ENCODE assay signal across 8 cellular contexts in the genomic region with DNA sequence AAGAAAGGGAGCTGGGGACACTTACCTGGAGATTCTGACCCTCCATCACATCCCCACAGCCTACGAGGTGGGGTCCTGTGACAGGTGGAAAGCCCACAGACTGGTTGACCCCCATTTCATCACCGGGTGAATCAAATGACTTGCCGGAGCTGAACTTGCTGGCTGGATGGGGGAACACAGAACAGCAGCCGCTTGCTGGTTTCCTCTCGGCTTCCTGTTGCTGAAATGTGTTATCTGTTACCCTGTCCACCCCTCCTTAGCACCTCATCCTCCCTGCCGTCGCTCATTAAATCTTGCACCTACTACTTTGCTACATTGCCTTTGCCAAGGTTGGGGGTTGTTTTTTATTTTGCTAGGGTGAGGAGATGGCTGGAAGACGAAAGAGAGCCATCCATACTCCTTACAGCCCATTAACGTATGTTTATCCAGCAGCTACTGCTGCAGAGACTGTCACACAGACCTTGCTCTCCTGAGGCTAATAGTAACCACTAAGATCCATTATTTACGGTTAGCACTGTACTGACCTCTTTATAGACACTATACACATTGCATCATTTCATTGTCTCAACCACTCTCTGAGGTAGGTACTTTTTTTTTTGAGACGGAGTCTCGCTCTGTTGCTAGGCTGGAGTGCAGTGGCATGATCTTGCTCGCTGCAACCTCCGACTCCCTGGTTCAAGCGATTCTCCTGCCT. TPM values are rescaled to one million over a fixed set of nuclear protein-coding genes. Genes with fewer than 3 reads are reported as not detected.
A peak's percentile ranks its signal among the peaks of the same experiment; 100 is the strongest.
DNase-seq lines count a peak whose midpoint lies in the region; ATAC-seq and TF ChIP-seq lines count a peak whose summit lies in the region.

No MANE protein-coding gene starts in this region.

- H2BK12ac ChIP-seq in neuronal stem cell (ENCODE audit: low read length): no peak overlapping the region

- H3K4ac ChIP-seq in neuronal stem cell (ENCODE audit: low read length): no peak overlapping the region

- H3K36me3 ChIP-seq in heart left ventricle (peaks cover 0 to 35% (median 15%) of the 10 kb centered on the region in 9 donors), right atrium auricular region (no peaks in the 10 kb centered on the region), neuronal stem cell (replicated peaks in 1 of 2; ENCODE audit: control insufficient read depth in 2 of 2, insufficient read depth in 2 of 2, low read length in 2 of 2) (peaks cover 4 to 37% of the 10 kb centered on the region in 2 donors)

- H3K27ac ChIP-seq in heart left ventricle (peak overlapping the region in 2 of 12 donors; percentile 54 to 67), right atrium auricular region (no peak overlapping the region), foreskin keratinocyte (no peak overlapping the region), neuronal stem cell (replicated peaks; ENCODE audit: low read length) (no peak overlapping the region)

- no peak for TF ChIP-seq POLR2A in heart left ventricle (IDR thresholded peaks at IDR 0.05)

- no peak overlapping the region for H3K9ac ChIP-seq in neuronal stem cell (ENCODE audit: low read depth, low read length, poor library complexity)

- peak overlapping the region in 3 of 6 donors; percentile 10 to 43 (median 18) for H3K27ac Mint-ChIP-seq in naive B cell

- no peaks in the 10 kb centered on the region for H3K27me3 Mint-ChIP-seq in naive B cell

- no peaks in the 10 kb centered on the region for H3K79me1 ChIP-seq in neuronal stem cell (ENCODE audit: low read depth, low read length)

- peak overlapping the region in 6 of 8 donors; percentile 6 to 70 (median 22) for H3K4me3 Mint-ChIP-seq in naive B cell

- 39 to 51% (median 48%) methylated on average over 15 of the region's 15 CpGs for WGBS in heart left ventricle, 4 donors
- WGBS in neuronal stem cell (ENCODE audit: extremely low coverage in 2 of 2, insufficient read length in 2 of 2, insufficient replicate concordance in 1 of 2), 2 donors: no CpG with 5 or more reads among the region's 15 CpGs

- H2BK15ac ChIP-seq in neuronal stem cell (ENCODE audit: low read length): no peak overlapping the region

- intact Hi-C loops in heart left ventricle (cut with DNase I): loop anchor here in 4 of 10 donors (10.0 kb wide), 3 partner anchors 156 to 746 kb away; partner anchors contain the start of gene RSRP1 (in 1 of the 4)

- TF ChIP-seq CTCF in heart left ventricle (IDR thresholded peaks at IDR 0.05): no peak
- no peak for TF ChIP-seq CTCF in right atrium auricular region (IDR thresholded peaks at IDR 0.05)
- no peak for TF ChIP-seq CTCF in foreskin keratinocyte (conservative IDR thresholded peaks at IDR 0.05)

- H3K27me3 ChIP-seq in heart left ventricle (no peaks in the 10 kb centered on the region), right atrium auricular region (no peaks in the 10 kb centered on the region), foreskin keratinocyte (no peaks in the 10 kb centered on the region), neuronal stem cell (ENCODE audit: control insufficient read depth in 3 of 3, insufficient read depth in 3 of 3, low read depth in 1 of 3, low read length in 3 of 3) (no peaks in the 10 kb centered on the region)

- H2AFZ ChIP-seq in neuronal stem cell (ENCODE audit: low read length): no peak overlapping the region

- H3K4me3 ChIP-seq in heart left ventricle (peak overlapping the region in 4 of 12 donors; percentile 4 to 51 (median 22)), right atrium auricular region (no peak overlapping the region), neuronal stem cell (ENCODE audit: low read length in 2 of 2) (no peak overlapping the region)

- H2BK120ac ChIP-seq in neuronal stem cell (ENCODE audit: low read depth, low read length): no peak overlapping the region

- H3K4me1 ChIP-seq in heart left ventricle (peaks cover 0 to 47% (median 24%) of the 10 kb centered on the region in 12 donors), right atrium auricular region (peaks cover 0 to 10% of the 10 kb centered on the region in 2 donors), foreskin keratinocyte (no peaks in the 10 kb centered on the region), neuronal stem cell (ENCODE audit: control insufficient read depth in 2 of 2, insufficient read depth in 1 of 2, low read depth in 1 of 2, low read length in 2 of 2) (peaks cover 4 to 30% of the 10 kb centered on the region in 2 donors)

- DNase-seq in heart left ventricle (no peak), right atrium auricular region (ENCODE audit: low spot score) (no peak), naive B cell (no peak), foreskin keratinocyte (no peak), neuronal stem cell (ENCODE audit: low spot score) (no peak)
- DNase-seq in activated effector memory CD4-positive, alpha-beta T cell treated with Interleukin-2 at 50 U/mL for 16 hours: peak; percentile 35

- no peak overlapping the region for H3K23ac ChIP-seq in neuronal stem cell (ENCODE audit: low read depth, low read length, poor library complexity)

- peaks cover 18 to 23% (median 22%) of the 10 kb centered on the region in 3 donors for H3K4me1 Mint-ChIP-seq in naive B cell

- no peak overlapping the region for H4K8ac ChIP-seq in neuronal stem cell (ENCODE audit: low read depth, low read length)

- no peaks in the 10 kb centered on the region for H3K9me3 ChIP-seq in heart left ventricle
- H3K9me3 ChIP-seq in right atrium auricular region: no peaks in the 10 kb centered on the region
- H3K9me3 ChIP-seq in neuronal stem cell (replicated peaks in 1 of 2; ENCODE audit: control insufficient read depth in 2 of 2, insufficient read depth in 1 of 2, low read depth in 1 of 2, low read length in 2 of 2): peaks cover 0 to under 1% of the 10 kb centered on the region in 2 donors

- no peak overlapping the region for H2BK5ac ChIP-seq in neuronal stem cell (ENCODE audit: low read length)

- peaks cover 0 to 6% of the 10 kb centered on the region in 2 donors for H3K36me3 Mint-ChIP-seq in naive B cell

- no peak overlapping the region for H3K18ac ChIP-seq in neuronal stem cell (ENCODE audit: low read length)

- ATAC-seq in heart left ventricle (peak; percentile 21 to 39 (median 31)), naive B cell (ENCODE audit: low read depth in 2 of 2) (peak; percentile 38 to 41), foreskin keratinocyte (no peak), GM18502 (IDR thresholded peaks at IDR 0.05; ENCODE audit: poor library complexity, unreplicated experiment) (no peak), GM18861 (IDR thresholded peaks at IDR 0.05; ENCODE audit: unreplicated experiment) (no peak)

- no peak overlapping the region for H3K14ac ChIP-seq in neuronal stem cell (ENCODE audit: low read length)

- H3K9me3 Mint-ChIP-seq in naive B cell: no peaks in the 10 kb centered on the region

- no peak overlapping the region for H2AK5ac ChIP-seq in neuronal stem cell (ENCODE audit: low read depth, low read length)

- no peak overlapping the region for H4K91ac ChIP-seq in neuronal stem cell (ENCODE audit: low read depth, low read length, poor library complexity)

- H3K4me2 ChIP-seq in neuronal stem cell (ENCODE audit: insufficient read depth, low read length, poor library complexity, severe bottlenecking): no peak overlapping the region

RNA-seq across cellular contexts. Expression of gene PAFAH2, which starts 7.0 kb away (rescaled TPM):
- total RNA-seq in heart left ventricle (10 to 100 TPM in 4 of 9 donors, 1 to 10 TPM in 5; 5.8 to 18.6 (median 9.7) TPM), right atrium auricular region (1 to 10 TPM; 4.3 to 5.5 TPM), foreskin keratinocyte (9.1 and 9.6 TPM in 2 replicates)
- polyA plus RNA-seq in heart left ventricle (1 to 10 TPM; 5.9 to 7.6 TPM), naive B cell (ENCODE audit: low read depth in 6 of 6) (1 to 10 TPM; 4.0 to 9.2 (median 7.7) TPM), foreskin keratinocyte (5.3 and 5.4 TPM in 2 replicates)
- polyA plus RNA-seq in neuronal stem cell (2013, experiment 1 of 2): 6.6 TPM
- polyA plus RNA-seq in neuronal stem cell (2013, experiment 2 of 2): 7.3 TPM

RNA-seq across cellular contexts. Expression of gene EXTL1, which starts 30.7 kb away (rescaled TPM):
- total RNA-seq in heart left ventricle (10 to 100 TPM in 2 of 9 donors, 1 to 10 TPM in 7; 1.8 to 17.5 (median 4.1) TPM), right atrium auricular region (1 to 10 TPM in 1 of 2 donors, under 1 TPM in 1; 0.79 to 1.4 TPM), foreskin keratinocyte (0.04 and 0.07 TPM in 2 replicates)
- polyA plus RNA-seq in heart left ventricle (1 to 10 TPM; 1.2 to 5.7 TPM), naive B cell (ENCODE audit: low read depth in 6 of 6) (not detected), foreskin keratinocyte (0.02 and 0.04 TPM in 2 replicates)
- polyA plus RNA-seq in neuronal stem cell (2013, experiment 1 of 2): 0.91 TPM
- polyA plus RNA-seq in neuronal stem cell (2013, experiment 2 of 2): 1.1 TPM

RNA-seq across cellular contexts. Expression of gene SLC30A2, which starts 55.1 kb away (rescaled TPM):
- total RNA-seq in heart left ventricle: 10 to 100 TPM in 4 of 9 donors, 1 to 10 TPM in 5; 2.9 to 18.0 (median 6.5) TPM
- polyA plus RNA-seq in heart left ventricle: 1 to 10 TPM; 3.4 to 3.7 TPM
- under 1 TPM; 0.22 to 0.63 TPM for total RNA-seq in right atrium auricular region
- not detected for polyA plus RNA-seq in naive B cell (ENCODE audit: low read depth in 6 of 6)
- total RNA-seq in foreskin keratinocyte: not detected in 2 replicates
- not detected in 2 replicates for polyA plus RNA-seq in foreskin keratinocyte
- 0.07 TPM for polyA plus RNA-seq in neuronal stem cell (2013, experiment 1 of 2)
- polyA plus RNA-seq in neuronal stem cell (2013, experiment 2 of 2): 0.03 TPM

Comparison
In these comparisons a context has a peak if more than half of its experiments do, and no peak if none do; other contexts are left out.
1. ATAC-seq: peak in heart left ventricle (4 of 4) and naive B cell (2 of 2); none in foreskin keratinocyte (single experiment), GM18502 (single experiment) and GM18861 (single experiment).